ENCODE assay signal across 8 cellular contexts in the genomic region with DNA sequence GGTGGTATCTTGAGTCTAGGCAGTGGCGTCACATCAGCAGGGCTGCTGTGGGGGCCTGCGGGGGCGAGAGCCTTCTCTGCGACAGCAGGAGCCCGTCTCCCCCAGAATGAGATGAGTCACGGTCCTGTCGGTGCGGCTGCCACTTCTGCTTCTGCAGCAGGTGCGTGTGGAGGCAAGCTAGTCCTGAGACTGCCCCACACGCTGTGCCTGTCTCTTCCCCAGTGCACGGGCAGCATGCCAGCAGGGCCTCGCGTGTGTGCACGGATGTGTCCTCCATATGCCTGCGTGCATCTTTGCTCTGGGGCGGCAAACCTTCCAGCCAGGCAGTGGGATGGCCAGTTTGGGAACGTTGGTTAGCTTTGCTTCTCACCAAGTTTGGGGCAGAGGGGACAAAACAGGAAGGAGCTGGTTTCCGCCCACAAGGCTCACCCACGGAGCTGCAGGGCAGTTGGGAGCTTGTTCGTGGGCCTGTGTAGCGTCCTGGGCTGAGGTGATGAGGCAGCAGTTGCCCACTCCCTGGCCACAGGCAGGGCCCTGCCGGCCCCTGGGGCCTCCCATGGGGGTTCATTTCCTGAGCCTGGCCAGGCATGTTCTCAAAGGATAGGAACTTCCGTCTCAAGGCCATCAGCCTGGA.
DNase-seq lines count a peak whose midpoint lies in the region; ATAC-seq and TF ChIP-seq lines count a peak whose summit lies in the region.

No MANE protein-coding gene starts in this region.

- H2BK12ac ChIP-seq in trophoblast cell (ENCODE audit: low read length) = no peak overlapping the region

- H3K27me3 Mint-ChIP-seq in endodermal cell (ENCODE audit: insufficient read depth) = no peaks in the 10 kb centered on the region

- no peaks in the 10 kb centered on the region for H3K27me3 ChIP-seq in endodermal cell (ENCODE audit: control insufficient read depth, insufficient read depth, low read length, poor library complexity, severe bottlenecking)
- H3K27me3 ChIP-seq in trophoblast cell (ENCODE audit: insufficient read depth, low read length) = no peaks in the 10 kb centered on the region
- no peaks in the 10 kb centered on the region for H3K27me3 ChIP-seq in upper lobe of right lung
- H3K27me3 ChIP-seq in hepatocyte = no peaks in the 10 kb centered on the region

- intact Hi-C loops in upper lobe of right lung (cut with DNase I) = no loop called here

- H3K4me1 Mint-ChIP-seq in endodermal cell = peaks cover 11% of the 10 kb centered on the region

- no peaks in the 10 kb centered on the region for H3K9me3 ChIP-seq in endodermal cell (ENCODE audit: control insufficient read depth, low read length)
- no peaks in the 10 kb centered on the region for H3K9me3 ChIP-seq in trophoblast cell (ENCODE audit: insufficient read depth, low read depth, low read length)
- H3K9me3 ChIP-seq in upper lobe of right lung = no peaks in the 10 kb centered on the region
- no peaks in the 10 kb centered on the region for H3K9me3 ChIP-seq in hepatocyte (ENCODE audit: low read depth)

- H3K36me3 Mint-ChIP-seq in endodermal cell (ENCODE audit: low read depth) = peaks cover 30% of the 10 kb centered on the region

- H3K9me3 Mint-ChIP-seq in endodermal cell = no peaks in the 10 kb centered on the region

- no peak overlapping the region for H2AK5ac ChIP-seq in trophoblast cell (ENCODE audit: low read length)

- peak overlapping the region; percentile 48 for H3K27ac Mint-ChIP-seq in endodermal cell

- H3K36me3 ChIP-seq in endodermal cell (ENCODE audit: control insufficient read depth, insufficient read depth, low read length) = peaks cover 20% of the 10 kb centered on the region
- H3K36me3 ChIP-seq in trophoblast cell (ENCODE audit: control insufficient read depth in 1 of 2, insufficient read depth in 2 of 2, low read length in 2 of 2) = peaks cover 61 to 73% of the 10 kb centered on the region in 2 experiments
- peaks cover 47% of the 10 kb centered on the region for H3K36me3 ChIP-seq in upper lobe of right lung
- H3K36me3 ChIP-seq in hepatocyte (replicated peaks; ENCODE audit: insufficient read depth, low read depth) = no peaks in the 10 kb centered on the region

- DNase-seq in GM12864 (ENCODE audit: low read depth) = peak; percentile 90
- peak; percentile 53 for DNase-seq in NCI-H1694 (lab: John Stamatoyannopoulos, UW)
- DNase-seq in activated CD8-positive, alpha-beta memory T cell treated with anti-CD3 and anti-CD28 coated beads for 4 hours (ENCODE audit: low read depth in 2 of 2) = peak; percentile 75 to 87
- no peak for DNase-seq in endodermal cell
- DNase-seq in trophoblast cell = peak; percentile 44 to 58
- peak; percentile 91 for DNase-seq in upper lobe of right lung
- DNase-seq in hepatocyte (ENCODE audit: low spot score) = no peak

- no peak overlapping the region for H3K14ac ChIP-seq in trophoblast cell (ENCODE audit: low read length)

- no peak overlapping the region for H2BK5ac ChIP-seq in trophoblast cell (ENCODE audit: low read depth, low read length, poor library complexity)

- no peaks in the 10 kb centered on the region for H3K79me1 ChIP-seq in trophoblast cell (ENCODE audit: low read length)

- peaks cover 9% of the 10 kb centered on the region for H3K4me1 ChIP-seq in endodermal cell (ENCODE audit: control insufficient read depth, insufficient read depth, low read length)
- peaks cover 25 to 41% of the 10 kb centered on the region in 2 experiments for H3K4me1 ChIP-seq in trophoblast cell (ENCODE audit: control insufficient read depth in 1 of 2, insufficient read depth in 2 of 2, low read length in 2 of 2)
- H3K4me1 ChIP-seq in upper lobe of right lung = peaks cover 35% of the 10 kb centered on the region
- H3K4me1 ChIP-seq in hepatocyte (ENCODE audit: insufficient read depth) = peaks cover 9% of the 10 kb centered on the region

- H3K4me2 ChIP-seq in trophoblast cell (ENCODE audit: low read length) (no peak overlapping the region), hepatocyte (no peak overlapping the region)

- no peak overlapping the region for H4K12ac ChIP-seq in trophoblast cell (ENCODE audit: low read depth, low read length)

- H3K23ac ChIP-seq in trophoblast cell (ENCODE audit: low read length) = no peak overlapping the region

- H3K4me3 ChIP-seq in GM12864 (ENCODE audit: low read depth, low read length) (peak overlapping the region; percentile 2), endodermal cell (ENCODE audit: low read length) (no peak overlapping the region), trophoblast cell (ENCODE audit: low read depth, low read length) (no peak overlapping the region), upper lobe of right lung (no peak overlapping the region), hepatocyte (no peak overlapping the region)

- H3K4ac ChIP-seq in trophoblast cell (ENCODE audit: low read depth, low read length) = no peak overlapping the region

- ATAC-seq in GM21825 (IDR thresholded peaks at IDR 0.05; ENCODE audit: unreplicated experiment) (peak; percentile 84), upper lobe of right lung (peak; percentile 76)

- no peak overlapping the region for H4K8ac ChIP-seq in trophoblast cell (ENCODE audit: low read depth, low read length)

- TF ChIP-seq CTCF in GM12864 (IDR thresholded peaks at IDR 0.05; ENCODE audit: low read depth, low read length, missing control alignments) (no peak), endodermal cell (conservative IDR thresholded peaks at IDR 0.05) (no peak), upper lobe of right lung (IDR thresholded peaks at IDR 0.05) (no peak), hepatocyte (IDR thresholded peaks at IDR 0.05; ENCODE audit: poor library complexity) (no peak)

- no peak overlapping the region for H3K9ac ChIP-seq in endodermal cell (ENCODE audit: extremely low read depth, low read length, poor library complexity, severe bottlenecking)
- no peak overlapping the region for H3K9ac ChIP-seq in trophoblast cell (ENCODE audit: low read length)

- 92 to 95% methylated on average over 20 to 23 of the region's 23 CpGs for WGBS in endodermal cell (ENCODE audit: insufficient coverage in 1 of 2, insufficient read length in 1 of 2), 2 experiments
- WGBS in trophoblast cell (ENCODE audit: extremely low coverage, insufficient coverage, insufficient read length) = no CpG with 5 or more reads among the region's 23 CpGs
- WGBS in hepatocyte (ENCODE audit: low lambda C conversion rate, missing lambda C conversion rate) = 82% methylated on average over 23 of the region's 23 CpGs

- no peak overlapping the region for H4K91ac ChIP-seq in trophoblast cell (ENCODE audit: low read depth, low read length)

- H3K79me2 ChIP-seq in trophoblast cell (ENCODE audit: control insufficient read depth, insufficient read depth, low read length, poor library complexity) = no peaks in the 10 kb centered on the region
- H3K79me2 ChIP-seq in hepatocyte = peaks cover 23% of the 10 kb centered on the region

- H2BK120ac ChIP-seq in trophoblast cell (ENCODE audit: insufficient read depth, low read length, poor library complexity) = no peak overlapping the region

- H2AFZ ChIP-seq in trophoblast cell (ENCODE audit: insufficient read depth, low read length, poor library complexity) (no peak overlapping the region), hepatocyte (no peak overlapping the region)

- no peak overlapping the region for H3K4me3 Mint-ChIP-seq in endodermal cell

- H3K9me2 ChIP-seq in hepatocyte (replicated peaks; ENCODE audit: insufficient read depth) = no peaks in the 10 kb centered on the region

- H3K18ac ChIP-seq in trophoblast cell (ENCODE audit: low read length) = no peak overlapping the region

- H3K27ac ChIP-seq in endodermal cell (ENCODE audit: low read depth, low read length) (peak overlapping the region; percentile 2), trophoblast cell (ENCODE audit: low read depth, low read length) (no peak overlapping the region), upper lobe of right lung (peak overlapping the region; percentile 84), hepatocyte (no peak overlapping the region)

- H4K20me1 ChIP-seq in hepatocyte (ENCODE audit: insufficient read depth, poor library complexity, severe bottlenecking) = peaks cover 50% of the 10 kb centered on the region

Comparison
In these comparisons a context has a peak if more than half of its experiments do, and no peak if none do; other contexts are left out.
1. DNase-seq: peak in GM12864 (single experiment), NCI-H1694 (single experiment), activated CD8-positive, alpha-beta memory T cell treated with anti-CD3 and anti-CD28 coated beads for 4 hours (2 of 2), trophoblast cell (2 of 2) and upper lobe of right lung (single experiment); none in endodermal cell (single experiment) and hepatocyte (single experiment).
2. H3K27ac ChIP-seq: peak in endodermal cell (single experiment) and upper lobe of right lung (single experiment); none in trophoblast cell (single experiment) and hepatocyte (single experiment).